ENCODE assay signal across 16 cellular contexts in genomic region chr4:110486226-110486625, GRCh38. TPM values are rescaled to one million over a fixed set of nuclear protein-coding genes. Genes with fewer than 3 reads are reported as not detected.
DNase-seq lines count a peak whose midpoint lies in the region; ATAC-seq, FAIRE-seq and TF ChIP-seq lines count a peak whose summit lies in the region.
"Had no signal": no experiment of that assay in that cellular context is flagged by ENCODE, and none has a peak within 500 bp of the region (broad histone marks: within the 10 kb centered on the region; RNA-seq: fewer than 3 reads in every experiment).

No MANE protein-coding gene starts in this region.

- H2BK120ac ChIP-seq in neuronal stem cell (ENCODE audit: low read depth, low read length): no peak overlapping the region

- no peaks in the 10 kb centered on the region for H3K36me3 Mint-ChIP-seq in astrocyte (ENCODE audit: low read depth, unreplicated experiment)
- H3K36me3 Mint-ChIP-seq in activated CD4-positive, alpha-beta T cell treated with anti-CD3 and anti-CD28 coated beads, Interleukin-2, amount 10 ng/mL, durations not matched to agents 7 days and 5 days (ENCODE audit: low read depth): no peaks in the 10 kb centered on the region

- 20% methylated on average over 5 of the region's 5 CpGs for WGBS in right lobe of liver (ENCODE audit: insufficient coverage, low coverage, low lambda C conversion rate, missing lambda C conversion rate)
- WGBS in psoas muscle, 3 donors: 32 to 35% (median 34%) methylated on average over 5 of the region's 5 CpGs
- no CpG with 5 or more reads among the region's 5 CpGs for WGBS in neuronal stem cell (ENCODE audit: extremely low coverage in 2 of 2, insufficient read length in 2 of 2, insufficient replicate concordance in 1 of 2), 2 donors

- H3K4me1 Mint-ChIP-seq in astrocyte (ENCODE audit: low read depth, unreplicated experiment): peaks cover 45% of the 10 kb centered on the region
- H3K4me1 Mint-ChIP-seq in activated CD4-positive, alpha-beta T cell treated with anti-CD3 and anti-CD28 coated beads, Interleukin-2, amount 10 ng/mL, durations not matched to agents 7 days and 5 days: no peaks in the 10 kb centered on the region

- POLR2A ChIA-PET in activated CD4-positive, alpha-beta T cell treated with anti-CD3 and anti-CD28 coated beads, Interleukin-2, amount 10 ng/mL, durations not matched to agents 7 days and 5 days (lab: Charles Lee): no interaction called here

- CTCF ChIA-PET in activated CD4-positive, alpha-beta T cell treated with anti-CD3 and anti-CD28 coated beads, Interleukin-2, amount 10 ng/mL, durations not matched to agents 7 days and 5 days (lab: Charles Lee): interaction anchor here (1.4 kb wide), 1 partner anchor 480 kb away, joined by 3 read pairs; no protein-coding TSS in a partner anchor

- H2AFZ ChIP-seq in astrocyte (ENCODE audit: low read depth, low read length): no peak overlapping the region
- no peak overlapping the region for H2AFZ ChIP-seq in neuronal stem cell (ENCODE audit: low read length)

- no peaks in the 10 kb centered on the region for H3K27me3 Mint-ChIP-seq in astrocyte (ENCODE audit: low read depth, unreplicated experiment)
- peaks cover 23% of the 10 kb centered on the region for H3K27me3 Mint-ChIP-seq in activated CD4-positive, alpha-beta T cell treated with anti-CD3 and anti-CD28 coated beads, Interleukin-2, amount 10 ng/mL, durations not matched to agents 7 days and 5 days

- no peak for FAIRE-seq in astrocyte (lab: Jason Lieb, UNC)
- peak; percentile 30 for FAIRE-seq in urothelium cell line (lab: Jason Lieb, UNC)
- FAIRE-seq: K562 had no signal

- no peaks in the 10 kb centered on the region for H4K20me1 ChIP-seq in astrocyte (ENCODE audit: insufficient read depth, low read length)

- H3K79me2 ChIP-seq in astrocyte (ENCODE audit: insufficient read depth, low read length): no peaks in the 10 kb centered on the region

- no peak overlapping the region for H3K23ac ChIP-seq in neuronal stem cell (ENCODE audit: low read depth, low read length, poor library complexity)

- H3K27me3 ChIP-seq in astrocyte (ENCODE audit: insufficient read depth, low read length) (no peaks in the 10 kb centered on the region), right lobe of liver (no peaks in the 10 kb centered on the region), psoas muscle (ENCODE audit: insufficient read depth in 3 of 3, low read length in 2 of 3) (no peaks in the 10 kb centered on the region), neuronal stem cell (ENCODE audit: control insufficient read depth in 3 of 3, insufficient read depth in 3 of 3, low read depth in 1 of 3, low read length in 3 of 3) (no peaks in the 10 kb centered on the region)

- intact Hi-C loops in right lobe of liver (cut with DNase I) (no loop called here), psoas muscle (cut with DNase I) (no loop called here)

- H3K14ac ChIP-seq in neuronal stem cell (ENCODE audit: low read length): no peak overlapping the region

- H3K9me3 ChIP-seq in astrocyte (ENCODE audit: insufficient read depth, low read depth, low read length): no peaks in the 10 kb centered on the region
- H3K9me3 ChIP-seq in right lobe of liver: no peaks in the 10 kb centered on the region
- no peaks in the 10 kb centered on the region for H3K9me3 ChIP-seq in psoas muscle
- no peaks in the 10 kb centered on the region for H3K9me3 ChIP-seq in neuronal stem cell (replicated peaks in 1 of 2; ENCODE audit: control insufficient read depth in 2 of 2, insufficient read depth in 1 of 2, low read depth in 1 of 2, low read length in 2 of 2)

- no peak overlapping the region for H2BK5ac ChIP-seq in neuronal stem cell (ENCODE audit: low read length)

- H3K9ac ChIP-seq in astrocyte (ENCODE audit: low read length) (no peak overlapping the region), neuronal stem cell (ENCODE audit: low read depth, low read length, poor library complexity) (no peak overlapping the region)

- H4K91ac ChIP-seq in neuronal stem cell (ENCODE audit: low read depth, low read length, poor library complexity): no peak overlapping the region

- TF ChIP-seq CTCF in astrocyte (IDR thresholded peaks at IDR 0.05; ENCODE audit: insufficient read depth, low read depth, low read length) (no peak), right lobe of liver (IDR thresholded peaks at IDR 0.05) (no peak), psoas muscle (IDR thresholded peaks at IDR 0.05) (no peak)

- H3K4ac ChIP-seq in neuronal stem cell (ENCODE audit: low read length): no peak overlapping the region

- no peak overlapping the region for H3K18ac ChIP-seq in neuronal stem cell (ENCODE audit: low read length)

- peak overlapping the region; percentile 59 for H3K27ac Mint-ChIP-seq in astrocyte (ENCODE audit: unreplicated experiment)
- no peak overlapping the region for H3K27ac Mint-ChIP-seq in activated CD4-positive, alpha-beta T cell treated with anti-CD3 and anti-CD28 coated beads, Interleukin-2, amount 10 ng/mL, durations not matched to agents 7 days and 5 days

- ATAC-seq in right lobe of liver (peak; percentile 68 to 76 (median 71)), psoas muscle (peak in 2 of 4 donors; percentile 40 to 49)
- ATAC-seq: K562 had no signal

- H3K4me1 ChIP-seq in astrocyte (ENCODE audit: insufficient read depth, low read length) (peaks cover 5% of the 10 kb centered on the region), right lobe of liver (peaks cover 0 to 39% (median 18%) of the 10 kb centered on the region in 4 donors), psoas muscle (peaks cover 17% of the 10 kb centered on the region), neuronal stem cell (ENCODE audit: control insufficient read depth in 2 of 2, insufficient read depth in 1 of 2, low read depth in 1 of 2, low read length in 2 of 2) (no peaks in the 10 kb centered on the region)

- H3K79me1 ChIP-seq in neuronal stem cell (ENCODE audit: low read depth, low read length): no peaks in the 10 kb centered on the region

- H3K4me3 Mint-ChIP-seq in astrocyte (ENCODE audit: unreplicated experiment): no peak overlapping the region
- no peak overlapping the region for H3K4me3 Mint-ChIP-seq in activated CD4-positive, alpha-beta T cell treated with anti-CD3 and anti-CD28 coated beads, Interleukin-2, amount 10 ng/mL, durations not matched to agents 7 days and 5 days

- TF ChIP-seq POLR2A in right lobe of liver (IDR thresholded peaks at IDR 0.05): no peak

- DNase-seq in astrocyte (ENCODE audit: low read depth) (no peak), right lobe of liver (no peak), psoas muscle (no peak), urothelium cell line (ENCODE audit: low spot score) (no peak), neuronal stem cell (ENCODE audit: low spot score) (no peak)
- DNase-seq in activated CD4-positive, alpha-beta T cell treated with anti-CD3 and anti-CD28 coated beads, Interleukin-2, amount 10 ng/mL, durations not matched to agents 7 days and 5 days: no peak
- DNase-seq in activated T-cell treated with anti-CD3 and anti-CD28 coated beads, Interleukin-2, amount 50 U/mL, for 1 hour: no peak
- DNase-seq: AML-193, DMS79, NCI-H1105, NCI-H1694 treated with DMSO at 0.1 percent for 48 hours, NCI-H510A, NCI-H774, SHP77 had no signal

- H3K4me2 ChIP-seq in astrocyte (ENCODE audit: low read length) (no peak overlapping the region), neuronal stem cell (ENCODE audit: insufficient read depth, low read length, poor library complexity, severe bottlenecking) (no peak overlapping the region)

- H2BK15ac ChIP-seq in neuronal stem cell (ENCODE audit: low read length): no peak overlapping the region

- no peak overlapping the region for H4K8ac ChIP-seq in neuronal stem cell (ENCODE audit: low read depth, low read length)

- H3K36me3 ChIP-seq in astrocyte (ENCODE audit: insufficient read depth, low read length) (no peaks in the 10 kb centered on the region), right lobe of liver (peaks cover 0 to 3% (median under 1%) of the 10 kb centered on the region in 4 donors), psoas muscle (ENCODE audit: insufficient read depth in 1 of 2, low read depth in 1 of 2) (no peaks in the 10 kb centered on the region), neuronal stem cell (replicated peaks in 1 of 2; ENCODE audit: control insufficient read depth in 2 of 2, insufficient read depth in 2 of 2, low read length in 2 of 2) (no peaks in the 10 kb centered on the region)

- no peak overlapping the region for H2AK5ac ChIP-seq in neuronal stem cell (ENCODE audit: low read depth, low read length)

- H3K27ac ChIP-seq in astrocyte (ENCODE audit: low read depth, low read length) (no peak overlapping the region), right lobe of liver (peak overlapping the region in 2 of 3 donors; percentile 29 to 32), psoas muscle (peak overlapping the region; percentile 73), neuronal stem cell (replicated peaks; ENCODE audit: low read length) (no peak overlapping the region)
- H3K27ac ChIP-seq: C4-2B had no signal

- H3K4me3 ChIP-seq in astrocyte (ENCODE audit: insufficient read depth, low read depth, low read length): no peak overlapping the region
- H3K4me3 ChIP-seq in right lobe of liver: no peak overlapping the region
- no peak overlapping the region for H3K4me3 ChIP-seq in psoas muscle
- H3K4me3 ChIP-seq in neuronal stem cell (ENCODE audit: low read length in 2 of 2): no peak overlapping the region
- H3K4me3 ChIP-seq: K562 had no signal

- no peaks in the 10 kb centered on the region for H3K9me3 Mint-ChIP-seq in astrocyte (ENCODE audit: unreplicated experiment)
- H3K9me3 Mint-ChIP-seq in activated CD4-positive, alpha-beta T cell treated with anti-CD3 and anti-CD28 coated beads, Interleukin-2, amount 10 ng/mL, durations not matched to agents 7 days and 5 days: no peaks in the 10 kb centered on the region

- no peak overlapping the region for H2BK12ac ChIP-seq in neuronal stem cell (ENCODE audit: low read length)

RNA-seq across cellular contexts. Expression of gene ENPEP, which starts 10.3 kb away (rescaled TPM):
- total RNA-seq in astrocyte (0.67 and 1.7 TPM in 2 replicates), right lobe of liver (10 to 100 TPM; 15.5 to 28.7 (median 24.7) TPM), psoas muscle (1 to 10 TPM; 1.4 to 4.3 (median 3.0) TPM)
- polyA plus RNA-seq in psoas muscle: 1 to 10 TPM in 2 of 3 donors, under 1 TPM in 1; 0.75 to 1.1 (median 1.1) TPM
- total RNA-seq in activated CD4-positive, alpha-beta T cell treated with anti-CD3 and anti-CD28 coated beads, Interleukin-2, amount 10 ng/mL, durations not matched to agents 7 days and 5 days: under 1 TPM in 1 of 2 experiments, not detected in 1; 0.02 TPM
- 0.95 TPM for polyA plus RNA-seq in neuronal stem cell (2013, experiment 1 of 2)
- polyA plus RNA-seq in neuronal stem cell (2013, experiment 2 of 2): 0.87 TPM
- total RNA-seq: K562 had no signal

Comparison
In these comparisons a context has a peak if more than half of its experiments do, and no peak if none do; other contexts are left out.
1. H3K27ac ChIP-seq: peak in right lobe of liver (2 of 3) and psoas muscle (single experiment); none in astrocyte (single experiment) and neuronal stem cell (single experiment).